1 cellular context compared by ENCODE assay signal in genomic region chr2:30677231-30677630, GRCh38.
TF ChIP-seq lines count a peak whose summit lies in the region.

No MANE protein-coding gene starts in this region.

TF ChIP-seq in SK-N-SH treated with all-trans-retinoic acid at 6 μM for 48 hours, 23 proteins besides CTCF, POLR2A, EP300 and RAD21 (continued from another document):
- TF ChIP-seq PATZ1 (CRISPR knock-in tag; IDR thresholded peaks at IDR 0.05; ENCODE audit: borderline replicate concordance) (no peak), TSHZ2 (CRISPR knock-in tag; IDR thresholded peaks at IDR 0.05) (no peak), ARNTL (CRISPR knock-in tag; IDR thresholded peaks at IDR 0.05; ENCODE audit: borderline replicate concordance, low read depth) (no peak), ZC3H10 (CRISPR knock-in tag; IDR thresholded peaks at IDR 0.05) (no peak), CREB5 (CRISPR knock-in tag; IDR thresholded peaks at IDR 0.05; ENCODE audit: low read depth) (no peak), SNAI2 (CRISPR knock-in tag; IDR thresholded peaks at IDR 0.05) (no peak), ZNF70 (CRISPR knock-in tag; IDR thresholded peaks at IDR 0.05) (no peak), OSR1 (CRISPR knock-in tag; IDR thresholded peaks at IDR 0.05) (no peak), ZFP3 (CRISPR knock-in tag; IDR thresholded peaks at IDR 0.05) (no peak), ISL1 (CRISPR knock-in tag; IDR thresholded peaks at IDR 0.05) (no peak; the same call in 1 of the 2 replicates)
